ENCODE assay signal across 28 cellular contexts in the genomic region with DNA sequence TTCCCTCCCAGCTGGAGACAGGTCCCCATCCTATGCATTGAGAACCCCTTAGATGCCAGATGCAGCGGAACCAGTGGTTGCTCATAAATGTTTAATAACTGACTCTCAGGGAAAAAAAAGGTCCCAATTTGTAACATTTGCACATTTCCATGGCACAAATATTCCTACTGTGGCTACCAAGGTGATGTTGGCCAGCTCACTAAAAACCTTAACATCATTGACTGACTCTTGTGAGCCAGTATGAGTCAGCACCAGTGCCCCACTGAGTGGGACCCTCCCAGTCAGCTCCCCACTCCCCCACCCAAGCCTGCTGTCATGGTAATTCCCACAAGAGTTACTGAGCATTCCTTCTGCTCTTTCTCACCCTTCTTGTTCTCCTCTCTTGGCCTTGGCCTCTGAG.
"Had no signal": no experiment of that assay in that cellular context is flagged by ENCODE, and none has a peak within 500 bp of the region (broad histone marks: within the 10 kb centered on the region; RNA-seq: fewer than 3 reads in every experiment).

No MANE protein-coding gene starts in this region.

- H3K36me3 ChIP-seq: left ventricle myocardium inferior, neural progenitor cell, ovary, prostate gland, stomach, thyroid gland, transverse colon, upper lobe of left lung, vagina had no signal

- H2AFZ ChIP-seq: neural progenitor cell had no signal

- H3K4me3 ChIP-seq: left ventricle myocardium inferior, lung, neural progenitor cell, ovary, prostate gland, skin epidermis, stomach, testis, thyroid gland, transverse colon, upper lobe of left lung, vagina had no signal

- H3K27ac Mint-ChIP-seq: mesothelial cell of epicardium; natural killer cell; nephron progenitor cell; neural progenitor cell; stimulated activated naive B cell treated with anti-CD40 and anti-IgM and Interleukin-4, amounts not matched to agents 10 μg/mL and 1 μg/mL and 100 μg/mL, for 72 hours had no signal

- H3K9me3 ChIP-seq: left ventricle myocardium inferior, ovary, prostate gland, stomach, testis, thyroid gland, transverse colon, upper lobe of left lung, vagina had no signal

- H3K4me1 ChIP-seq: left ventricle myocardium inferior, neural progenitor cell, prostate gland, stomach, testis, thyroid gland, transverse colon, upper lobe of left lung, vagina had no signal

- H3K4me2 ChIP-seq: neural progenitor cell had no signal

- DNase-seq: islet precursor cell; left ventricle myocardium inferior; mesendoderm; naive B cell; natural killer cell; nephron progenitor cell; ovary; posterior cingulate gyrus; retina; right cardiac atrium; stimulated activated CD4-positive, alpha-beta T cell treated with anti-CD3 and anti-CD28 coated beads, Interleukin-12 subunit alpha, Interleukin-12 subunit beta, amount 100 ng/mL, for 4 hours; stimulated activated CD4-positive, alpha-beta T cell treated with anti-CD3 and anti-CD28 coated beads, Interleukin-15, amount 100 ng/mL, for 24 hours; stimulated activated CD4-positive, alpha-beta T cell treated with anti-CD3 and anti-CD28 coated beads, Interleukin-2, amount 100 ng/mL, for 24 hours; stimulated activated CD4-positive, alpha-beta T cell treated with anti-CD3 and anti-CD28 coated beads, Interleukin-4, amount 100 ng/mL, for 1 hour; stimulated activated naive B cell treated with anti-CD40 and anti-IgM and Interleukin-4, amounts not matched to agents 10 μg/mL and 1 μg/mL and 100 μg/mL, for 72 hours; stimulated activated naive CD8-positive, alpha-beta T cell treated with anti-CD3 and anti-CD28 coated beads, Interleukin-15, Interleukin-2, amounts not matched to agents 100 U/mL and 50 U/mL, for 24 hours; stomach; testis; thyroid gland; transverse colon; upper lobe of left lung had no signal

- H3K27me3 ChIP-seq: neural progenitor cell, ovary, testis, thyroid gland, transverse colon, upper lobe of left lung, vagina had no signal

- ATAC-seq: natural killer cell; right cardiac atrium; sciatic nerve; stimulated activated naive B cell treated with anti-CD40 and anti-IgM and Interleukin-4, amounts not matched to agents 10 μg/mL and 1 μg/mL and 100 μg/mL, for 72 hours; stimulated activated naive CD8-positive, alpha-beta T cell treated with anti-CD3 and anti-CD28 coated beads, Interleukin-15, Interleukin-2, amounts not matched to agents 100 U/mL and 50 U/mL, for 24 hours had no signal

- H3K9me3 Mint-ChIP-seq: mesothelial cell of epicardium; naive B cell; natural killer cell; nephron progenitor cell; neural progenitor cell; stimulated activated naive B cell treated with anti-CD40 and anti-IgM and Interleukin-4, amounts not matched to agents 10 μg/mL and 1 μg/mL and 100 μg/mL, for 72 hours had no signal

- H3K4me1 Mint-ChIP-seq: mesothelial cell of epicardium, natural killer cell had no signal

- H3K27ac ChIP-seq: left ventricle myocardium inferior, neural progenitor cell, ovary, prostate gland, skin epidermis, stomach, testis, thyroid gland, transverse colon, upper lobe of left lung, vagina had no signal

- H3K4me3 Mint-ChIP-seq: mesothelial cell of epicardium; naive B cell; natural killer cell; nephron progenitor cell; neural progenitor cell; stimulated activated naive B cell treated with anti-CD40 and anti-IgM and Interleukin-4, amounts not matched to agents 10 μg/mL and 1 μg/mL and 100 μg/mL, for 72 hours had no signal

- H3K9ac ChIP-seq: neural progenitor cell had no signal

- H3K36me3 Mint-ChIP-seq: mesothelial cell of epicardium; naive B cell; natural killer cell; neural progenitor cell; stimulated activated naive B cell treated with anti-CD40 and anti-IgM and Interleukin-4, amounts not matched to agents 10 μg/mL and 1 μg/mL and 100 μg/mL, for 72 hours had no signal
